1 cellular context compared by ENCODE assay signal in the genomic region with DNA sequence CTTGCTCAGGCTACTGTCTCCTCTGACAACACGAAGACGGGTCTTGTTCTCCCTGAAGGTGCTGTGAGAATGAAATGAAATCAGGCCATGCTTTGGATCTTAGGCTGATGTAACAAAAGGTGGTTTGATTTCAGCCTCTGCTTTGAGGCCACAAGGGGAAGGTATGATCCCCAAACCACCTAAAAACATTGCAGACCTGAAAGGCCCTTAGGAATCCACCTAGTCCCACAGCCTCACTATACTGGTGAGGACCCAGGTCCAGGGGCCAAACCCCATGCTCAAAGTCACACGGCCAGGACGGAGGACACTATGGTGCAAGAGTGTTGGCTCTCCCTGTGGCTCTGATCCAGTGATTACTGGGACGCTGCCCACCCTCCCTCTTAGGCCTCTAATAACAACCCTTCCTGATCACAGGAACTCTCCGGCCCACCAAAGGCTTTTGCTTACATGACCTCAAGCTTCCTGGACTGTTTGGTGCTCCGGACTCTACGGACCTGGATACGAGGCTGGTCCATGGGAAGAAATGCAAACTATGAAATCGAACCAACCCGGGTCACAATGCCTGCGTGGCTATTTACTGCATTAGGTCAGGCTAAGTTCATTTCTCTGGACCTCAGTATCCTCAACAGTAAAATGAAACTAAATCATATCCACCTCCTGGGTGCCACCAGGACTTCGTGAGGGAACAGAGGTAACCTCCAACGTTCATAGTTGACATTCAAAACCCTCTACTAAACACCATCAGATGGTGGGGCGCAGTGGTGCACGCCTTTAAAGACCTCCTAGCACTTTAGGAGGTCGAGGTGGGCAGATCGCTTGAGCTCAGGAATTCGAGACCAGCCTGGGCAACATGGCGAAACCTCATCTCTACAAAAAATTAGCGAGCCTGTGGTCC.
TF ChIP-seq lines count a peak whose summit lies in the region.

No MANE protein-coding gene starts in this region.

TF ChIP-seq in GM12878, 131 proteins besides CTCF, POLR2A, EP300 and RAD21:
- TF ChIP-seq GATAD2B (conservative IDR thresholded peaks at IDR 0.05; ENCODE audit: low read depth) (no peak), ZBED1 (IDR thresholded peaks at IDR 0.05; ENCODE audit: borderline replicate concordance) (no peak), POLR2AphosphoS5 (IDR thresholded peaks at IDR 0.05; ENCODE audit: low read length) (peak; percentile 18; the same call in 1 of the 2 replicates), HDAC2 (IDR thresholded peaks at IDR 0.05) (no peak), NR2C2 (IDR thresholded peaks at IDR 0.05; ENCODE audit: borderline replicate concordance, control insufficient read depth, insufficient read length, low read depth) (no peak)
